In the genomic region with DNA sequence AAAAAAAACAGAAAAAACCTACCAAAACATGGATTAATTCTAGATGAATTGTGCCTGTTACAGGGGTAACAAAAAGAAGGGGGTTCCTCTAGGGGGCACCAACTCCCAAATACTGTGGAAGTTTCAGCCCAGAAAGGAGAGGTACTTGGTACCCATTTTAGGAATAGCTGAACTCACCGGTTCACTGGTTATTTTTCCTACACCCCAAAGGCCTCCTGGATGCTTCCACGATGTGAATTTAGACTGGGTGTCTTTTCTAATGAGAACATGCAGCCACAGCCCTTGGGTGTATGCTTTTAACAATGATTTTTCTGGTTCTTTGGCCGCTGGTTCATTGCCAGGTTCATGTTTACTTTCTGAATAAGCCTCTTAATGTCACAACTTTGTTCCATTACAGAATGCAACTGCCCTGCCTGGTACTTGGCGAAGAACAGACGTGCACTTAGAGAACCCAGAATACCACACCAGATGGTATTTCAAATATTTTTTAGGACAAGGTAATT, we compare ENCODE assay signal across 9 cellular contexts. TPM values are rescaled to one million over a fixed set of nuclear protein-coding genes. Genes with fewer than 3 reads are reported as not detected.
DNase-seq lines count a peak whose midpoint lies in the region; ATAC-seq, FAIRE-seq and TF ChIP-seq lines count a peak whose summit lies in the region.
"Had no signal": no experiment of that assay in that cellular context is flagged by ENCODE, and none has a peak within 500 bp of the region (broad histone marks: within the 10 kb centered on the region; RNA-seq: fewer than 3 reads in every experiment).

No MANE protein-coding gene starts in this region.

- no peak overlapping the region for H3K4me2 ChIP-seq in K562 (ENCODE audit: insufficient read depth, low read length)
- H3K4me2 ChIP-seq: BLaER1 had no signal

- H3K9ac ChIP-seq in K562 (ENCODE audit: insufficient read depth in 1 of 2, low read depth in 2 of 2, low read length in 2 of 2) = no peak overlapping the region
- H3K9ac ChIP-seq: BLaER1 had no signal

- in situ Hi-C loops in K562 (cut with MboI) = no loop called here

- 27% methylated on average over 5 of the region's 5 CpGs for WGBS in K562 (ENCODE audit: insufficient coverage, low coverage, missing lambda C conversion rate)
- WGBS in testis, 2 donors = 55 to 58% methylated on average over 5 of the region's 5 CpGs

- H3K79me2 ChIP-seq in K562 (ENCODE audit: control insufficient read depth, insufficient read depth, low read length) = no peaks in the 10 kb centered on the region

- H3K9me3 ChIP-seq in K562 (replicated peaks; ENCODE audit: control insufficient read depth, insufficient read depth, low read depth, low read length) = no peaks in the 10 kb centered on the region
- H3K9me3 ChIP-seq in left lung = no peaks in the 10 kb centered on the region
- H3K9me3 ChIP-seq in testis = no peaks in the 10 kb centered on the region
- H3K9me3 ChIP-seq: BLaER1 had no signal

- no peaks in the 10 kb centered on the region for H3K9me3 Mint-ChIP-seq in activated T-helper 1 cell treated with anti-CD3 and anti-CD28 coated beads, Interleukin-12 subunit alpha, Interleukin-12 subunit beta, Interleukin-2, Interleukin-4 antibody, amounts not matched to agents 30 ng/mL and 10 ng/mL and 1 ng/mL, durations not matched to agents 14 hours and 24 hours and 36 hours

- H3K4me3 ChIP-seq in K562 (no peak overlapping the region), left lung (no peak overlapping the region), testis (no peak overlapping the region)
- H3K4me3 ChIP-seq: BLaER1 had no signal

- peak; percentile 30 to 42; a peak in 3 of 4 replicates for TF ChIP-seq RAD21 in K562 (CRISPR knock-in tag; conservative IDR thresholded peaks at IDR 0.05 in 1 of 2, IDR thresholded peaks at IDR 0.05 in 1 of 2)

- peak; percentile 65; the same call in 1 of the 3 replicates for ATAC-seq in K562
- ATAC-seq in left lung = peak; percentile 87
- no peak for ATAC-seq in GM21576 (IDR thresholded peaks at IDR 0.05; ENCODE audit: unreplicated experiment)

- H3K27me3 ChIP-seq in K562 (ENCODE audit: control insufficient read depth in 2 of 2, insufficient read depth in 2 of 2, low read length in 2 of 2) (peaks cover 0 to 4% of the 10 kb centered on the region in 2 experiments; a peak in 1 of 5 replicates), left lung (no peaks in the 10 kb centered on the region), testis (no peaks in the 10 kb centered on the region)
- H3K27me3 ChIP-seq: BLaER1 had no signal

- intact Hi-C loops in K562 (cut with micrococcal nuclease) (loop anchor here (5.0 kb wide), 2 partner anchors 51 to 276 kb away; no protein-coding TSS in a partner anchor), left lung (cut with DNase I) (no loop called here), testis (cut with DNase I; ENCODE audit: low total_unique reads) (no loop called here)
- intact Hi-C loops in activated T-helper 1 cell treated with anti-CD3 and anti-CD28 coated beads, Interleukin-12 subunit alpha, Interleukin-12 subunit beta, Interleukin-2, Interleukin-4 antibody, amounts not matched to agents 30 ng/mL and 10 ng/mL and 1 ng/mL, durations not matched to agents 14 hours and 24 hours and 36 hours (cut with micrococcal nuclease) = loop anchor here (1.0 to 10.0 kb wide), 3 partner anchors 114 to 144 kb away; a partner anchor contains a TSS

- BruUV-seq in K562 (replicated peaks; lab: Mats Ljungman, UMichigan) = no TSS peak

- no peaks in the 10 kb centered on the region; a peak in 1 of 5 replicates for H3K4me1 ChIP-seq in K562 (replicated peaks in 1 of 2; ENCODE audit: control insufficient read depth in 2 of 2, insufficient read depth in 2 of 2, low read length in 2 of 2)
- peaks cover 4 to 11% of the 10 kb centered on the region in 2 donors for H3K4me1 ChIP-seq in left lung
- H3K4me1 ChIP-seq in testis = peaks cover 3% of the 10 kb centered on the region
- H3K4me1 ChIP-seq: BLaER1 had no signal

- H3K4me3 Mint-ChIP-seq in activated T-helper 1 cell treated with anti-CD3 and anti-CD28 coated beads, Interleukin-12 subunit alpha, Interleukin-12 subunit beta, Interleukin-2, Interleukin-4 antibody, amounts not matched to agents 30 ng/mL and 10 ng/mL and 1 ng/mL, durations not matched to agents 14 hours and 24 hours and 36 hours = no peak overlapping the region

- DNase-seq in NCI-H1417 (lab: John Stamatoyannopoulos, UW) = peak in 2 of 3 experiments; percentile 36 to 62
- DNase-seq in NCI-H1417 treated with DMSO at 0.1 percent for 48 hours (lab: John Stamatoyannopoulos, UW) = no peak
- DNase-seq in NCI-H524 (lab: John Stamatoyannopoulos, UW) = peak; percentile 80 to 84
- DNase-seq in K562 (ENCODE audit: extremely low read depth in 1 of 4, low spot score in 3 of 4) = peak; percentile 25 to 45 (median 38)
- DNase-seq in left lung = no peak
- peak; percentile 26 for DNase-seq in testis
- DNase-seq in activated T-helper 1 cell treated with anti-CD3 and anti-CD28 coated beads, Interleukin-12 subunit alpha, Interleukin-12 subunit beta, Interleukin-2, Interleukin-4 antibody, amounts not matched to agents 30 ng/mL and 10 ng/mL and 1 ng/mL, durations not matched to agents 14 hours and 24 hours and 36 hours (ENCODE audit: low spot score) = no peak

- H2AFZ ChIP-seq in K562 (ENCODE audit: low read depth, low read length) = 0 out of 2 replicates have a peak overlapping the region, but pooled peaks have one; percentile 53

- no peak overlapping the region for H3K27ac ChIP-seq in K562 (ENCODE audit: extremely low read depth, low read depth, low read length)
- peak overlapping the region; percentile 42 to 61 for H3K27ac ChIP-seq in left lung
- peak overlapping the region in 1 of 2 donors; percentile 59 for H3K27ac ChIP-seq in testis
- H3K27ac ChIP-seq: BLaER1 had no signal

- no peaks in the 10 kb centered on the region for H3K4me1 Mint-ChIP-seq in activated T-helper 1 cell treated with anti-CD3 and anti-CD28 coated beads, Interleukin-12 subunit alpha, Interleukin-12 subunit beta, Interleukin-2, Interleukin-4 antibody, amounts not matched to agents 30 ng/mL and 10 ng/mL and 1 ng/mL, durations not matched to agents 14 hours and 24 hours and 36 hours (ENCODE audit: low read depth)

- no peaks in the 10 kb centered on the region for H3K36me3 ChIP-seq in K562 (ENCODE audit: control insufficient read depth, insufficient read depth, low read length)
- no peaks in the 10 kb centered on the region for H3K36me3 ChIP-seq in left lung
- H3K36me3 ChIP-seq in testis (ENCODE audit: low read depth, missing control alignments) = no peaks in the 10 kb centered on the region

- H3K36me3 Mint-ChIP-seq in activated T-helper 1 cell treated with anti-CD3 and anti-CD28 coated beads, Interleukin-12 subunit alpha, Interleukin-12 subunit beta, Interleukin-2, Interleukin-4 antibody, amounts not matched to agents 30 ng/mL and 10 ng/mL and 1 ng/mL, durations not matched to agents 14 hours and 24 hours and 36 hours (ENCODE audit: low read depth) = no peaks in the 10 kb centered on the region

- TF ChIP-seq POLR2A in K562 (conservative IDR thresholded peaks at IDR 0.05) (no peak), testis (IDR thresholded peaks at IDR 0.05) (no peak)

- no peak overlapping the region for H3K27ac Mint-ChIP-seq in activated T-helper 1 cell treated with anti-CD3 and anti-CD28 coated beads, Interleukin-12 subunit alpha, Interleukin-12 subunit beta, Interleukin-2, Interleukin-4 antibody, amounts not matched to agents 30 ng/mL and 10 ng/mL and 1 ng/mL, durations not matched to agents 14 hours and 24 hours and 36 hours

- no peak for TF ChIP-seq EP300 in K562 (IDR thresholded peaks at IDR 0.05; ENCODE audit: low read length)

- CTCF ChIA-PET in K562 (lab: Yijun Ruan, JAX; ENCODE audit: low intra/inter-chr PET ratio) = interaction anchor here (0.6 to 1.1 kb wide), 3 partner anchors 186 to 418 kb away, joined by 3 to 4 read pairs (median 4); no protein-coding TSS in a partner anchor

- H3K9me1 ChIP-seq in K562 (ENCODE audit: control insufficient read depth, insufficient read depth, low read length) = no peaks in the 10 kb centered on the region

- FAIRE-seq in K562 (lab: Jason Lieb, UNC) = no peak

- TF ChIP-seq CTCF in K562 (IDR thresholded peaks at IDR 0.05 in 2 of 3, conservative IDR thresholded peaks at IDR 0.05 in 1 of 3; ENCODE audit: insufficient read depth in 2 of 3, low read depth in 1 of 3, low read length in 3 of 3) (peak; percentile 36 to 66 (median 58); a peak in 5 of 6 replicates), left lung (IDR thresholded peaks at IDR 0.05) (peak; percentile 35 to 58), testis (IDR thresholded peaks at IDR 0.05) (peak in 2 of 3 experiments; percentile 26 to 37)

- H4K20me1 ChIP-seq in K562 (replicated peaks; ENCODE audit: control insufficient read depth, insufficient read depth, low read length) = no peaks in the 10 kb centered on the region
- H4K20me1 ChIP-seq: BLaER1 had no signal

- POLR2A ChIA-PET in K562 (lab: Yijun Ruan, JAX) = interaction anchor here (0.6 to 1.7 kb wide), 4 partner anchors 10 to 26 kb away, joined by 3 to 4 read pairs (median 3); no protein-coding TSS in a partner anchor

- peaks cover 29% of the 10 kb centered on the region for H3K27me3 Mint-ChIP-seq in activated T-helper 1 cell treated with anti-CD3 and anti-CD28 coated beads, Interleukin-12 subunit alpha, Interleukin-12 subunit beta, Interleukin-2, Interleukin-4 antibody, amounts not matched to agents 30 ng/mL and 10 ng/mL and 1 ng/mL, durations not matched to agents 14 hours and 24 hours and 36 hours (ENCODE audit: insufficient read depth)

RNA-seq across cellular contexts. Expression of a gene that starts 46.7 kb away (rescaled TPM):
- total RNA-seq in K562 (2011; cell fraction: chromatin; rRNA removed; ENCODE audit: low replicate concordance) = 10.1 and 11.9 TPM in 2 replicates
- 3.4 and 3.5 TPM in 2 replicates for total RNA-seq in K562 (2011; cell fraction: nucleolus; rRNA removed)
- 6.6 TPM in 2 replicates for total RNA-seq in K562 (2011; cell fraction: nucleoplasm; rRNA removed)
- total RNA-seq in K562 (2014; rRNA removed) (1.6 and 2.7 TPM in 2 replicates), K562 (2014; rRNA removed; fragmentation: Illumina TruSeq; extraction: Trizol) (1.3 and 2.6 TPM in 2 replicates), K562 (2015; rRNA removed; fragmentation: Illumina TruSeq; extraction: Trizol) (0.87 and 1.8 TPM in 2 replicates), K562 (2021) (1.2 and 2.5 TPM in 2 replicates), left lung (1 to 10 TPM; 7.4 to 8.0 TPM), testis (10 to 100 TPM; 25.9 to 42.8 TPM)
- polyA plus RNA-seq in K562 (2011; rRNA removed) (0.97 and 2.7 TPM in 2 replicates), K562 (2014; fragmentation: Illumina TruSeq; extraction: Trizol) (1.5 TPM in 2 replicates), K562 (2014; fragmentation: Nextera tagmentation; extraction: Ambion mirVana) (under 1 TPM; 0.35 to 0.46 TPM), K562 (2014; rRNA removed) (1.7 and 2.0 TPM in 2 replicates), testis (ENCODE audit: insufficient read depth, low read depth, low replicate concordance) (12.9 TPM)
- polyA plus RNA-seq in K562 (2011; cell fraction: cytosol; rRNA removed) = 0.40 and 0.75 TPM in 2 replicates
- 2.1 and 10.1 TPM in 2 replicates for polyA plus RNA-seq in K562 (2011; cell fraction: nucleus; rRNA removed)
- 0.94 and 1.5 TPM in 2 replicates for polyA plus RNA-seq in K562 (2012)
- polyA minus RNA-seq in K562 (2011; rRNA and poly(A)+ RNA removed) = 1.1 and 2.5 TPM in 2 replicates
- not detected in 2 replicates for polyA minus RNA-seq in K562 (2011; cell fraction: cytosol; rRNA and poly(A)+ RNA removed)
- 4.9 and 6.9 TPM in 2 replicates for polyA minus RNA-seq in K562 (2011; cell fraction: nucleus; rRNA and poly(A)+ RNA removed)
- total RNA-seq in activated T-helper 1 cell treated with anti-CD3 and anti-CD28 coated beads, Interleukin-12 subunit alpha, Interleukin-12 subunit beta, Interleukin-2, Interleukin-4 antibody, amounts not matched to agents 30 ng/mL and 10 ng/mL and 1 ng/mL, durations not matched to agents 14 hours and 24 hours and 36 hours = 1.5 and 2.0 TPM in 2 replicates

Comparison
In these comparisons a context has a peak if more than half of its experiments do, and no peak if none do; other contexts are left out.
1. DNase-seq: peak in NCI-H1417 (2 of 3), NCI-H524 (2 of 2), K562 (4 of 4) and testis (single experiment); none in NCI-H1417 treated with DMSO at 0.1 percent for 48 hours (single experiment), left lung (0 of 2) and activated T-helper 1 cell treated with anti-CD3 and anti-CD28 coated beads, Interleukin-12 subunit alpha, Interleukin-12 subunit beta, Interleukin-2, Interleukin-4 antibody, amounts not matched to agents 30 ng/mL and 10 ng/mL and 1 ng/mL, durations not matched to agents 14 hours and 24 hours and 36 hours (single experiment).
2. intact Hi-C loops: an anchor here in K562 (5.0 kb wide) and activated T-helper 1 cell treated with anti-CD3 and anti-CD28 coated beads, Interleukin-12 subunit alpha, Interleukin-12 subunit beta, Interleukin-2, Interleukin-4 antibody, amounts not matched to agents 30 ng/mL and 10 ng/mL and 1 ng/mL, durations not matched to agents 14 hours and 24 hours and 36 hours (1.0 to 10.0 kb wide); none called in left lung and testis.
3. Peak in every context shown above with its lines, with median percentiles within 50 percentile points of each other: CTCF ChIP-seq.